ENCODE assay signal across 35 cellular contexts in the genomic region with DNA sequence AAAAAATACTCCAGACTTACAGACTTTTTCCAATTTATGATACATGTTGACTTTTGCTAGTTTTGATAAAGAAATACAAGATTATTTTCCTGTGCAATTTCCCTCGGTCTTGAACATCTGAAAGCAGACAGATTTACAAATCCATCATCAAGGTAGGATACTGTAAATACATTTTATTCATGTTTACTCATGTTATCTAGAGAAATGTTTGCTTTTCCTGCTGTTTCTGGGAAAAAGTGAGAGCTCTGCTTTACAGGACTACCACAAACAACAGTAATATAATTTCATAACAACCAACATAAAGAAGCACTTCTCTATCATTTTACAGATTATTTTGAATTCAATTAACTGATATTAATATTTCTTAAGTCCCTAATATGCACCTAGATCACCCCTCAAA.
"Had no signal": no experiment of that assay in that cellular context is flagged by ENCODE, and none has a peak within 500 bp of the region (broad histone marks: within the 10 kb centered on the region; RNA-seq: fewer than 3 reads in every experiment).

No MANE protein-coding gene starts in this region.

- DNase-seq: activated effector memory CD4-positive, alpha-beta T cell treated with anti-CD3 and anti-CD28 coated beads, Interleukin-2, amount 50 U/mL, for 16 hours; activated effector memory CD4-positive, alpha-beta T cell treated with Interleukin-2 at 50 U/mL for 16 hours; activated gamma-delta T cell; activated gamma-delta T cell treated with Interleukin-2 at 50 U/mL for 16 hours; activated naive CD4-positive, alpha-beta T cell; activated naive CD4-positive, alpha-beta T cell treated with anti-CD3 and anti-CD28 coated beads for 36 hours; activated naive CD4-positive, alpha-beta T cell treated with anti-CD3 and anti-CD28 coated beads, Interleukin-2, amount 10 ng/mL, durations not matched to agents 7 days and 5 days; activated naive CD4-positive, alpha-beta T cell treated with anti-CD3 and anti-CD28 coated beads, Interleukin-2, amount 50 U/mL, for 16 hours; activated naive CD4-positive, alpha-beta T cell treated with Interleukin-2 at 50 U/mL for 16 hours; activated naive CD8-positive, alpha-beta T cell treated with anti-CD3 and anti-CD28 coated beads for 36 hours; activated naive CD8-positive, alpha-beta T cell treated with anti-CD3 and anti-CD28 coated beads, Interleukin-2, amount 10 ng/mL, durations not matched to agents 7 days and 5 days; activated naive CD8-positive, alpha-beta T cell treated with anti-CD3 and anti-CD28 coated beads, Interleukin-2, amount 50 U/mL, for 24 hours; activated T-cell treated with anti-CD3 and anti-CD28 coated beads for 4 hours; activated T-cell treated with anti-CD3 and anti-CD28 coated beads, Interleukin-2, amount 50 U/mL, for 1 hour; activated T-cell treated with anti-CD3 and anti-CD28 coated beads, Interleukin-2, amount 50 U/mL, for 24 hours; activated T-cell treated with anti-CD3 and anti-CD28 coated beads, Interleukin-2, amount 50 U/mL, for 4 hours; activated T-cell treated with anti-CD3 and anti-CD28 coated beads, Interleukin-2, amount 50 U/mL, for 48 hours; activated T-cell treated with anti-CD3 and anti-CD28 coated beads, Interleukin-2, amount 50 U/mL, for 72 hours; adrenal gland; amniotic stem cell; amygdala; anterior cingulate cortex; aorta; body of pancreas; brain microvascular endothelial cell; caudate nucleus; central memory CD4-positive, alpha-beta T cell; cerebellar nuclear complex had no signal

- H3K4me3 ChIP-seq: adrenal gland, ascending aorta, body of pancreas, breast epithelium, cardiac muscle cell had no signal

- H3K27ac ChIP-seq: adrenal gland, ascending aorta, body of pancreas, brain microvascular endothelial cell, breast epithelium, cardiac muscle cell had no signal

- H3K4me1 ChIP-seq: adrenal gland, ascending aorta, breast epithelium had no signal

- H3K27me3 ChIP-seq: adrenal gland, ascending aorta, body of pancreas, brain microvascular endothelial cell, breast epithelium, cardiac muscle cell had no signal

- ATAC-seq: activated naive CD4-positive, alpha-beta T cell treated with anti-CD3 and anti-CD28 coated beads, Interleukin-2, amount 50 U/mL, for 72 hours; activated naive CD8-positive, alpha-beta T cell treated with anti-CD3 and anti-CD28 coated beads, Interleukin-2, amount 50 U/mL, for 24 hours; activated T-cell treated with anti-CD3 and anti-CD28 coated beads, Interleukin-2, amount 50 U/mL, for 4 hours; activated T-cell treated with anti-CD3 and anti-CD28 coated beads, Interleukin-2, amount 50 U/mL, for 72 hours; activated T-helper 17 cell treated with anti-CD3 and anti-CD28 coated beads, Interleukin-2, amount 50 U/mL, for 72 hours; body of pancreas had no signal

- H3K9me3 ChIP-seq: ascending aorta, body of pancreas, breast epithelium had no signal

- H3K36me3 ChIP-seq: adrenal gland, ascending aorta, brain microvascular endothelial cell, breast epithelium, cardiac muscle cell had no signal

- FAIRE-seq: astrocyte, bronchial epithelial cell had no signal
